8 cellular contexts compared by ENCODE assay signal in genomic region chr9:121861501-121862180, GRCh38.
A peak's percentile ranks its signal among the peaks of the same experiment; 100 is the strongest.
DNase-seq lines count a peak whose midpoint lies in the region; ATAC-seq and TF ChIP-seq lines count a peak whose summit lies in the region.

No MANE protein-coding gene starts in this region.

- ATAC-seq in sciatic nerve = peak; percentile 70
- ATAC-seq in GM18519 (IDR thresholded peaks at IDR 0.05; ENCODE audit: low FRiP score, unreplicated experiment) = no peak
- ATAC-seq in stimulated activated memory B cell treated with anti-CD40 and anti-IgM and Interleukin-4, amounts not matched to agents 10 μg/mL and 1 μg/mL and 100 μg/mL, for 72 hours = no peak
- no peak for ATAC-seq in HG03159 (IDR thresholded peaks at IDR 0.05; ENCODE audit: unreplicated experiment)

- TF ChIP-seq CTCF in GM13977 (IDR thresholded peaks at IDR 0.05; ENCODE audit: extremely low read depth, insufficient read depth, missing control alignments) = peak; percentile 56

- H3K36me3 Mint-ChIP-seq in stimulated activated memory B cell treated with anti-CD40 and anti-IgM and Interleukin-4, amounts not matched to agents 10 μg/mL and 1 μg/mL and 100 μg/mL, for 72 hours = no peaks in the 10 kb centered on the region

- H3K4me1 Mint-ChIP-seq in stimulated activated memory B cell treated with anti-CD40 and anti-IgM and Interleukin-4, amounts not matched to agents 10 μg/mL and 1 μg/mL and 100 μg/mL, for 72 hours = peaks cover 16% of the 10 kb centered on the region

- in situ Hi-C loops in GM13977 (cut with MboI; ENCODE audit: low pct_unique_long_range_greater_than_20kb, low sequenced_read_pairs, unreplicated experiment) = no loop called here

- no peaks in the 10 kb centered on the region for H3K27me3 Mint-ChIP-seq in stimulated activated memory B cell treated with anti-CD40 and anti-IgM and Interleukin-4, amounts not matched to agents 10 μg/mL and 1 μg/mL and 100 μg/mL, for 72 hours

- peak; percentile 42 for DNase-seq in GM13977 (ENCODE audit: low spot score)
- peak; percentile 53 for DNase-seq in RKO (ENCODE audit: low spot score)
- peak; percentile 8 for DNase-seq in foreskin melanocyte
- peak; percentile 59 for DNase-seq in sciatic nerve (ENCODE audit: low spot score)
- DNase-seq in occipital lobe (lab: John Stamatoyannopoulos, UW) = no peak

- intact Hi-C loops in sciatic nerve (cut with DNase I) = no loop called here

- H3K9me3 Mint-ChIP-seq in stimulated activated memory B cell treated with anti-CD40 and anti-IgM and Interleukin-4, amounts not matched to agents 10 μg/mL and 1 μg/mL and 100 μg/mL, for 72 hours = no peaks in the 10 kb centered on the region

- no peak overlapping the region for H3K4me3 Mint-ChIP-seq in stimulated activated memory B cell treated with anti-CD40 and anti-IgM and Interleukin-4, amounts not matched to agents 10 μg/mL and 1 μg/mL and 100 μg/mL, for 72 hours

- no peak overlapping the region for H3K27ac Mint-ChIP-seq in stimulated activated memory B cell treated with anti-CD40 and anti-IgM and Interleukin-4, amounts not matched to agents 10 μg/mL and 1 μg/mL and 100 μg/mL, for 72 hours
